ENCODE assay signal across 13 cellular contexts in the genomic region with DNA sequence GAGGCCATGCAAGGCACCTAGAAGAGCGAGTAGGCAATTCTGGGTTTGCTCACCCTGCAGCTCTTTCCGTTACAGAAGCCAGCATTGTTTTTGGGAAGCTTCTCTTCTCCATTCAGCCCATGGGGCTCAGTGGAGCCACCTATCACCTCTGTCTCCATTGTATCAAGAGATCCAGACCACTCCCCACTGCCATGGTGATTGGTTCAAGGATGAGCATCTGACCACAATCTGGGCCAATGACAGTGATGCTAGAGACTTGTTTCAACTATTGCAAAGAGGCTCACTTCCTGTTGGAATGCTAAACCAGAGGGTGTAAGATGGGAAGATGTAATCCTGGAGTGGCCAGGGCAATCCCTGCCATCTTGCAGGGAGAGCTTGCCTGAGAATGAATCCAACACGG. TPM values are rescaled to one million over a fixed set of nuclear protein-coding genes. Genes with fewer than 3 reads are reported as not detected.
DNase-seq lines count a peak whose midpoint lies in the region; ATAC-seq and TF ChIP-seq lines count a peak whose summit lies in the region.
"Had no signal": no experiment of that assay in that cellular context is flagged by ENCODE, and none has a peak within 500 bp of the region (broad histone marks: within the 10 kb centered on the region; RNA-seq: fewer than 3 reads in every experiment).

No MANE protein-coding gene starts in this region.

- no peak overlapping the region for H2BK120ac ChIP-seq in trophoblast cell (ENCODE audit: insufficient read depth, low read length, poor library complexity)

- no peak overlapping the region for H4K12ac ChIP-seq in trophoblast cell (ENCODE audit: low read depth, low read length)

- H3K27me3 ChIP-seq in PC-3 (ENCODE audit: low read length) = no peaks in the 10 kb centered on the region
- H3K27me3 ChIP-seq in trophoblast cell (ENCODE audit: insufficient read depth, low read length) = no peaks in the 10 kb centered on the region
- H3K27me3 ChIP-seq in lower lobe of right lung (ENCODE audit: low read depth) = no peaks in the 10 kb centered on the region
- H3K27me3 ChIP-seq: pancreas, SJSA1 had no signal

- H3K14ac ChIP-seq in trophoblast cell (ENCODE audit: low read length) = no peak overlapping the region

- no peaks in the 10 kb centered on the region for H3K79me1 ChIP-seq in trophoblast cell (ENCODE audit: low read length)

- H2AK5ac ChIP-seq in trophoblast cell (ENCODE audit: low read length) = no peak overlapping the region

- DNase-seq in DMS 273 (lab: John Stamatoyannopoulos, UW; ENCODE audit: unreplicated experiment) = peak; percentile 50
- DNase-seq in DMS 273 treated with DMSO at 0.1 percent for 48 hours (lab: John Stamatoyannopoulos, UW) = no peak
- peak; percentile 23 for DNase-seq in KBM-7
- peak; percentile 35 for DNase-seq in SK-N-DZ (ENCODE audit: low spot score)
- DNase-seq in iPS DF 19.7 (ENCODE audit: low read depth, low spot score) = peak; percentile 73
- no peak for DNase-seq in PC-3
- DNase-seq in trophoblast cell = no peak
- DNase-seq in lower lobe of right lung = no peak
- DNase-seq: Calu3, NCI-H1092 treated with DMSO at 0.1 percent for 48 hours, pancreas had no signal

- no peak overlapping the region for H4K91ac ChIP-seq in trophoblast cell (ENCODE audit: low read depth, low read length)

- intact Hi-C loops in PC-3 (cut with micrococcal nuclease) = no loop called here
- intact Hi-C loops in lower lobe of right lung (cut with DNase I) = no loop called here

- H2AFZ ChIP-seq in PC-3 (ENCODE audit: low read length) (no peak overlapping the region), trophoblast cell (ENCODE audit: insufficient read depth, low read length, poor library complexity) (no peak overlapping the region)

- no peak overlapping the region for H3K4me3 ChIP-seq in PC-3 (ENCODE audit: low read length)
- H3K4me3 ChIP-seq in trophoblast cell (ENCODE audit: low read depth, low read length) = no peak overlapping the region
- no peak overlapping the region for H3K4me3 ChIP-seq in lower lobe of right lung
- H3K4me3 ChIP-seq: pancreas, SJSA1 had no signal

- H3K4me2 ChIP-seq in PC-3 (ENCODE audit: low read length) (no peak overlapping the region), trophoblast cell (ENCODE audit: low read length) (no peak overlapping the region)

- ATAC-seq in PC-3 (no peak), lower lobe of right lung (no peak)
- ATAC-seq: pancreas had no signal

- H4K20me1 ChIP-seq in PC-3 (ENCODE audit: low read length) = no peaks in the 10 kb centered on the region

- no peaks in the 10 kb centered on the region for H3K9me3 ChIP-seq in PC-3 (ENCODE audit: low read length)
- H3K9me3 ChIP-seq in trophoblast cell (ENCODE audit: insufficient read depth, low read depth, low read length) = peaks cover 3% of the 10 kb centered on the region
- no peaks in the 10 kb centered on the region for H3K9me3 ChIP-seq in lower lobe of right lung
- H3K9me3 ChIP-seq: pancreas, SJSA1 had no signal

- no peak overlapping the region for H3K4ac ChIP-seq in trophoblast cell (ENCODE audit: low read depth, low read length)

- H4K8ac ChIP-seq in trophoblast cell (ENCODE audit: low read depth, low read length) = no peak overlapping the region

- no peak overlapping the region for H3K23ac ChIP-seq in trophoblast cell (ENCODE audit: low read length)

- CTCF ChIA-PET in PC-3 (lab: Charles Lee) = no interaction called here

- no peak overlapping the region for H2BK12ac ChIP-seq in trophoblast cell (ENCODE audit: low read length)

- POLR2A ChIA-PET in PC-3 (lab: Charles Lee; ENCODE audit: unreplicated experiment) = no interaction called here

- H3F3A ChIP-seq in PC-3 (ENCODE audit: low read length, unreplicated experiment) = no peaks in the 10 kb centered on the region

- H3K4me1 ChIP-seq in PC-3 (ENCODE audit: insufficient read depth, low read length) (no peaks in the 10 kb centered on the region), trophoblast cell (ENCODE audit: control insufficient read depth in 1 of 2, insufficient read depth in 2 of 2, low read length in 2 of 2) (no peaks in the 10 kb centered on the region), lower lobe of right lung (peaks cover 8% of the 10 kb centered on the region)
- H3K4me1 ChIP-seq: pancreas had no signal

- H3K9me2 ChIP-seq in PC-3 (replicated peaks; ENCODE audit: low read length) = no peaks in the 10 kb centered on the region

- H3K27ac ChIP-seq in PC-3 (ENCODE audit: low read length) = no peak overlapping the region
- H3K27ac ChIP-seq in trophoblast cell (ENCODE audit: low read depth, low read length) = no peak overlapping the region
- no peak overlapping the region for H3K27ac ChIP-seq in lower lobe of right lung
- H3K27ac ChIP-seq: 22Rv1, pancreas, SJSA1 had no signal

- TF ChIP-seq CTCF in PC-3 (conservative IDR thresholded peaks at IDR 0.05; ENCODE audit: low read depth, low read length) = no peak
- TF ChIP-seq CTCF in lower lobe of right lung (IDR thresholded peaks at IDR 0.05) = no peak

- H3K9ac ChIP-seq in PC-3 (ENCODE audit: low read length) (no peak overlapping the region), trophoblast cell (ENCODE audit: low read length) (no peak overlapping the region)

- no peak overlapping the region for H3K18ac ChIP-seq in trophoblast cell (ENCODE audit: low read length)

- H3K79me2 ChIP-seq in PC-3 (ENCODE audit: low read length) (no peaks in the 10 kb centered on the region), trophoblast cell (ENCODE audit: control insufficient read depth, insufficient read depth, low read length, poor library complexity) (no peaks in the 10 kb centered on the region)

- H2BK5ac ChIP-seq in trophoblast cell (ENCODE audit: low read depth, low read length, poor library complexity) = no peak overlapping the region

- in situ Hi-C loops in KBM-7 (cut with MboI; ENCODE audit: low pct_unique_long_range_greater_than_20kb, low sequenced_read_pairs) = no loop called here

- H3K36me3 ChIP-seq in PC-3 (ENCODE audit: low read depth, low read length) (no peaks in the 10 kb centered on the region), trophoblast cell (ENCODE audit: control insufficient read depth in 1 of 2, insufficient read depth in 2 of 2, low read length in 2 of 2) (no peaks in the 10 kb centered on the region), lower lobe of right lung (no peaks in the 10 kb centered on the region)
- H3K36me3 ChIP-seq: pancreas, SJSA1 had no signal

- no TSS peak for BruUV-seq in PC-3 (replicated peaks; lab: Mats Ljungman, UMichigan)

- no CpG with 5 or more reads among the region's 3 CpGs for WGBS in trophoblast cell (ENCODE audit: extremely low coverage, insufficient coverage, insufficient read length)

RNA-seq across cellular contexts. Expression of a gene that starts 6.6 kb away (rescaled TPM):
- 0.19 and 0.53 TPM in 2 replicates for polyA plus RNA-seq in SK-N-DZ (2014; cell fraction: cytosol; rRNA removed)
- 1.6 and 2.8 TPM in 2 replicates for polyA plus RNA-seq in SK-N-DZ (2014; cell fraction: nucleus; rRNA removed)
- not detected in 2 replicates for total RNA-seq in PC-3 (2014; rRNA removed)
- polyA plus RNA-seq in trophoblast cell (2013) = not detected in 2 replicates
- not detected for total RNA-seq in lower lobe of right lung
- total RNA-seq: Calu3, SJSA1 had no signal

RNA-seq across cellular contexts. Expression of a gene that starts 9.9 kb away (rescaled TPM):
- polyA plus RNA-seq in SK-N-DZ (2014; cell fraction: cytosol; rRNA removed) = 35.0 and 36.5 TPM in 2 replicates
- polyA plus RNA-seq in SK-N-DZ (2014; cell fraction: nucleus; rRNA removed) = 25.6 and 27.9 TPM in 2 replicates
- total RNA-seq in PC-3 (2014; rRNA removed) (65.0 and 70.0 TPM in 2 replicates), lower lobe of right lung (97.7 TPM)
- polyA plus RNA-seq in trophoblast cell (2013) = 53.0 and 53.9 TPM in 2 replicates

Comparison
In these comparisons a context has a peak if more than half of its experiments do, and no peak if none do; other contexts are left out.
1. DNase-seq: peak in DMS 273 (single experiment), KBM-7 (single experiment), SK-N-DZ (single experiment) and iPS DF 19.7 (single experiment); none in DMS 273 treated with DMSO at 0.1 percent for 48 hours (single experiment), PC-3 (single experiment), trophoblast cell (0 of 2) and lower lobe of right lung (single experiment).